ENCODE assay signal across 10 cellular contexts in the genomic region with DNA sequence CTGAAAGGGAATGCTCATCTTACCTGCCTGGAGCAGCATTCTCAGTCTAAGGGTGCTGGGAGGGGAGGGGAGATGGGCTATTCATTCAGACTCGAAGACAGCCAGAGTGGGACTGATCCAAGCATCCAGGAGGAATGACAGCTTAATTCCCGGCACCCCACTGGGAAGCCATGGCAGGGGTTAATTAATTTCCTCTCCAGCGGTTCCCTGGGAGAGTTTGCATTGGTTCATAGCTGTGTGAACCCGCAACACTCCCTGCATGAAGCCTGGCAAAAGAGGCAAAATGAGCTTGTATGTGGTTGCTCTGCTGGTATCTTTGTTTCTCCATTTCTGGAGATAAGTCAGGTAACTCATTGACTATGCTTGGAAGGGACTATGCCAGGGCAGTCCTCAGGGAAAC.
"Had no signal": no experiment of that assay in that cellular context is flagged by ENCODE, and none has a peak within 500 bp of the region (broad histone marks: within the 10 kb centered on the region; RNA-seq: fewer than 3 reads in every experiment).

No MANE protein-coding gene starts in this region.

- H3K9me3 ChIP-seq: thyroid gland had no signal

- DNase-seq: activated CD4-positive, alpha-beta memory T cell treated with anti-CD3 and anti-CD28 coated beads for 36 hours; activated CD4-positive, alpha-beta T cell treated with anti-CD3 and anti-CD28 coated beads for 1 hour; activated gamma-delta T cell; activated naive CD8-positive, alpha-beta T cell treated with anti-CD3 and anti-CD28 coated beads for 36 hours; activated T-cell treated with anti-CD3 and anti-CD28 coated beads, Interleukin-2, amount 50 U/mL, for 4 hours; foreskin melanocyte; heart left ventricle; kidney; stimulated activated CD4-positive, alpha-beta T cell treated with anti-CD3 and anti-CD28 coated beads, Interleukin-15, amount 100 ng/mL, for 24 hours; thyroid gland had no signal

- H3K4me1 ChIP-seq: thyroid gland had no signal

- H3K4me3 ChIP-seq: heart left ventricle, thyroid gland had no signal

- H3K27me3 ChIP-seq: heart left ventricle, thyroid gland had no signal

- ATAC-seq: activated T-cell treated with anti-CD3 and anti-CD28 coated beads, Interleukin-2, amount 50 U/mL, for 4 hours had no signal

- H3K36me3 ChIP-seq: heart left ventricle, thyroid gland had no signal

- H3K27ac ChIP-seq: heart left ventricle, thyroid gland had no signal
